Comparison of ENCODE assay signal across 8 cellular contexts in genomic region chr17:31007695-31008373, GRCh38. TPM values are rescaled to one million over a fixed set of nuclear protein-coding genes. Genes with fewer than 3 reads are reported as not detected.
A peak's percentile ranks its signal among the peaks of the same experiment; 100 is the strongest.
DNase-seq lines count a peak whose midpoint lies in the region; TF ChIP-seq lines count a peak whose summit lies in the region.

No MANE protein-coding gene starts in this region.

- in situ Hi-C loops in HAP-1 (cut with MboI; ENCODE audit: low sequenced_read_pairs), result loop anchor here (25.0 kb wide), 1 partner anchor 204 kb away; no protein-coding TSS in a partner anchor

- H3K9ac ChIP-seq in iPS-18a (ENCODE audit: low read length), result peak overlapping the region; percentile 12

- peaks cover 13% of the 10 kb centered on the region for H3K4me1 Mint-ChIP-seq in activated T-helper 2 cell treated with anti-CD3 and anti-CD28 coated beads, Interferon-gamma antibody, Interleukin-2, Interleukin-4, amounts not matched to agents 10 μg/mL and 5 μg/mL and 100 μg/mL, durations not matched to agents 14 hours and 24 hours and 36 hours (ENCODE audit: low read depth)

- WGBS in spleen, 5 donors, result 66 to 75% (median 69%) methylated on average over 8 to 9 of the region's 9 CpGs

- peak overlapping the region; percentile 52 for H3K4me3 ChIP-seq in HAP-1
- peak overlapping the region; percentile 61 for H3K4me3 ChIP-seq in iPS-18a (ENCODE audit: low read length)
- peak overlapping the region; percentile 52 to 71 (median 64) for H3K4me3 ChIP-seq in spleen

- H3K27me3 ChIP-seq in HAP-1 (ENCODE audit: low read depth) (no peaks in the 10 kb centered on the region), iPS-18a (ENCODE audit: control insufficient read depth, insufficient read depth, low read length) (peaks cover 31% of the 10 kb centered on the region), spleen (replicated peaks in 1 of 7) (no peaks in the 10 kb centered on the region)

- TF ChIP-seq POLR2A in spleen (IDR thresholded peaks at IDR 0.05), result no peak

- intact Hi-C loops in activated T-helper 2 cell treated with anti-CD3 and anti-CD28 coated beads, Interferon-gamma antibody, Interleukin-2, Interleukin-4, amounts not matched to agents 10 μg/mL and 5 μg/mL and 100 μg/mL, durations not matched to agents 14 hours and 24 hours and 36 hours (cut with micrococcal nuclease), result loop anchor here (5.0 kb wide), 2 partner anchors 101 to 364 kb away; partner anchors contain the start of gene TEFM
- intact Hi-C loops in spleen (cut with DNase I; ENCODE audit: low total_unique reads), result loop anchor here (5.0 kb wide), 1 partner anchor 209 kb away; no protein-coding TSS in a partner anchor

- DNase-seq in HAP-1 (ENCODE audit: low spot score in 2 of 2) (peak in 1 of 2 experiments; percentile 46), spleen (no peak), MV-4-11 (lab: John Stamatoyannopoulos, UW) (no peak), nucleus accumbens (lab: John Stamatoyannopoulos, UW) (no peak), NCI-H1694 (lab: John Stamatoyannopoulos, UW) (no peak), SK-N-DZ (ENCODE audit: low spot score) (no peak)
- DNase-seq in activated T-helper 2 cell treated with anti-CD3 and anti-CD28 coated beads, Interferon-gamma antibody, Interleukin-2, Interleukin-4, amounts not matched to agents 10 μg/mL and 5 μg/mL and 100 μg/mL, durations not matched to agents 14 hours and 24 hours and 36 hours (ENCODE audit: low spot score), result no peak

- H3K36me3 ChIP-seq in HAP-1 (replicated peaks) (no peaks in the 10 kb centered on the region), iPS-18a (ENCODE audit: control insufficient read depth, low read depth, low read length) (no peaks in the 10 kb centered on the region), spleen (peaks cover 0 to 22% (median 0%) of the 10 kb centered on the region in 6 donors)

- H3K9me3 ChIP-seq in HAP-1, result no peaks in the 10 kb centered on the region
- H3K9me3 ChIP-seq in iPS-18a (ENCODE audit: control insufficient read depth, low read depth, low read length), result no peaks in the 10 kb centered on the region
- H3K9me3 ChIP-seq in spleen, result no peaks in the 10 kb centered on the region

- no peaks in the 10 kb centered on the region for H3K36me3 Mint-ChIP-seq in activated T-helper 2 cell treated with anti-CD3 and anti-CD28 coated beads, Interferon-gamma antibody, Interleukin-2, Interleukin-4, amounts not matched to agents 10 μg/mL and 5 μg/mL and 100 μg/mL, durations not matched to agents 14 hours and 24 hours and 36 hours (ENCODE audit: low read depth)

- H3K27ac Mint-ChIP-seq in activated T-helper 2 cell treated with anti-CD3 and anti-CD28 coated beads, Interferon-gamma antibody, Interleukin-2, Interleukin-4, amounts not matched to agents 10 μg/mL and 5 μg/mL and 100 μg/mL, durations not matched to agents 14 hours and 24 hours and 36 hours, result no peak overlapping the region

- H3K4me3 Mint-ChIP-seq in activated T-helper 2 cell treated with anti-CD3 and anti-CD28 coated beads, Interferon-gamma antibody, Interleukin-2, Interleukin-4, amounts not matched to agents 10 μg/mL and 5 μg/mL and 100 μg/mL, durations not matched to agents 14 hours and 24 hours and 36 hours (ENCODE audit: low read depth), result peak overlapping the region; percentile 79

- no peaks in the 10 kb centered on the region for H3K9me3 Mint-ChIP-seq in activated T-helper 2 cell treated with anti-CD3 and anti-CD28 coated beads, Interferon-gamma antibody, Interleukin-2, Interleukin-4, amounts not matched to agents 10 μg/mL and 5 μg/mL and 100 μg/mL, durations not matched to agents 14 hours and 24 hours and 36 hours

- peaks cover 22% of the 10 kb centered on the region for H3K27me3 Mint-ChIP-seq in activated T-helper 2 cell treated with anti-CD3 and anti-CD28 coated beads, Interferon-gamma antibody, Interleukin-2, Interleukin-4, amounts not matched to agents 10 μg/mL and 5 μg/mL and 100 μg/mL, durations not matched to agents 14 hours and 24 hours and 36 hours (ENCODE audit: low read depth)

- H3K27ac ChIP-seq in iPS-18a (ENCODE audit: low read length) (no peak overlapping the region), spleen (peak overlapping the region; percentile 55 to 87 (median 83))

- H3K4me1 ChIP-seq in HAP-1 (peaks cover 11% of the 10 kb centered on the region), iPS-18a (ENCODE audit: control insufficient read depth, low read depth, low read length) (peaks cover 4% of the 10 kb centered on the region), spleen (peaks cover 4 to 24% (median 12%) of the 10 kb centered on the region in 6 donors)

- TF ChIP-seq CTCF in spleen (IDR thresholded peaks at IDR 0.05 in 8 of 11, conservative IDR thresholded peaks at IDR 0.05 in 3 of 11), result no peak

RNA-seq across cellular contexts. Expression of gene RNF135, which starts 37.0 kb away (rescaled TPM):
- 9.2 and 10.5 TPM in 2 replicates for total RNA-seq in activated T-helper 2 cell treated with anti-CD3 and anti-CD28 coated beads, Interferon-gamma antibody, Interleukin-2, Interleukin-4, amounts not matched to agents 10 μg/mL and 5 μg/mL and 100 μg/mL, durations not matched to agents 14 hours and 24 hours and 36 hours
- total RNA-seq in spleen, result 10 to 100 TPM; 26.3 to 43.6 (median 40.5) TPM
- 10 to 100 TPM; 20.1 to 27.4 (median 26.4) TPM for polyA plus RNA-seq in spleen
- 0.16 TPM in 1 of 2 replicates, not detected in the other for polyA plus RNA-seq in SK-N-DZ (2014; cell fraction: cytosol; rRNA removed)
- polyA plus RNA-seq in SK-N-DZ (2014; cell fraction: nucleus; rRNA removed), result not detected in 2 replicates
